7 cellular contexts compared by ENCODE assay signal in genomic region chr9:89497978-89498844, GRCh38. TPM values are rescaled to one million over a fixed set of nuclear protein-coding genes. Genes with fewer than 3 reads are reported as not detected.
DNase-seq lines count a peak whose midpoint lies in the region; ATAC-seq and TF ChIP-seq lines count a peak whose summit lies in the region.

TSS of gene SEMA4D (minus strand) at chr9:89498113. CDS start at chr9:89405456, 92,657 bp downstream.

- peak within 1 kb of the TSS; percentile 71 for H3K4me3 ChIP-seq in mononuclear cell (ENCODE audit: low read length)
- H3K4me3 ChIP-seq in stomach smooth muscle (ENCODE audit: low read length in 2 of 2) = peak within 1 kb of the TSS; percentile 42 to 69

- H3K9me3 ChIP-seq in mononuclear cell (ENCODE audit: low read depth, low read length) (no peaks in the 10 kb centered on the region), stomach smooth muscle (ENCODE audit: control insufficient read depth in 2 of 2, low read length in 2 of 2) (no peaks in the 10 kb centered on the region)

- TF ChIP-seq POLR2A in GM10847 (IDR thresholded peaks at IDR 0.05; ENCODE audit: extremely low read depth, insufficient read length) (peak; percentile 19), erythroblast (IDR thresholded peaks at IDR 0.05; ENCODE audit: low read length) (no peak)

- H3K4me1 ChIP-seq in mononuclear cell (ENCODE audit: insufficient read depth, low read length) = peaks cover 88% of the 10 kb centered on the region
- peaks cover 10% of the 10 kb centered on the region for H3K4me1 ChIP-seq in stomach smooth muscle (ENCODE audit: control insufficient read depth, insufficient read depth, low read length)

- DNase-seq in NCI-H345 (lab: John Stamatoyannopoulos, UW) (peak; percentile 40), erythroblast (lab: John Stamatoyannopoulos, UW) (peak; percentile 65 to 66)
- peak; percentile 76 to 86 for DNase-seq in activated CD4-positive, alpha-beta T cell treated with anti-CD3 and anti-CD28 coated beads, Interleukin-2, amount 50 U/mL, for 48 hours

- no peaks in the 10 kb centered on the region for H3K27me3 ChIP-seq in mononuclear cell (ENCODE audit: insufficient read depth, low read length)
- H3K27me3 ChIP-seq in stomach smooth muscle (ENCODE audit: control insufficient read depth in 1 of 2, insufficient read depth in 2 of 2, low read length in 2 of 2) = peaks cover 0 to 2% of the 10 kb centered on the region in 2 donors

- no peak within 1 kb of the TSS for H3K27ac ChIP-seq in stomach smooth muscle (ENCODE audit: low read length)

- peak within 1 kb of the TSS; percentile 29 to 42 for H3K9ac ChIP-seq in stomach smooth muscle (ENCODE audit: low read length in 2 of 2)

- H3K36me3 ChIP-seq in stomach smooth muscle (ENCODE audit: control insufficient read depth in 2 of 2, insufficient read depth in 2 of 2, low read length in 2 of 2) = no peaks in the 10 kb centered on the region

- ATAC-seq in HG02763 (IDR thresholded peaks at IDR 0.05; ENCODE audit: unreplicated experiment) = peak; percentile 32

RNA-seq across cellular contexts. Expression of gene SEMA4D, which starts in this region (rescaled TPM):
- total RNA-seq in mononuclear cell = 126 TPM
